1 cellular context compared by ENCODE assay signal in the genomic region with DNA sequence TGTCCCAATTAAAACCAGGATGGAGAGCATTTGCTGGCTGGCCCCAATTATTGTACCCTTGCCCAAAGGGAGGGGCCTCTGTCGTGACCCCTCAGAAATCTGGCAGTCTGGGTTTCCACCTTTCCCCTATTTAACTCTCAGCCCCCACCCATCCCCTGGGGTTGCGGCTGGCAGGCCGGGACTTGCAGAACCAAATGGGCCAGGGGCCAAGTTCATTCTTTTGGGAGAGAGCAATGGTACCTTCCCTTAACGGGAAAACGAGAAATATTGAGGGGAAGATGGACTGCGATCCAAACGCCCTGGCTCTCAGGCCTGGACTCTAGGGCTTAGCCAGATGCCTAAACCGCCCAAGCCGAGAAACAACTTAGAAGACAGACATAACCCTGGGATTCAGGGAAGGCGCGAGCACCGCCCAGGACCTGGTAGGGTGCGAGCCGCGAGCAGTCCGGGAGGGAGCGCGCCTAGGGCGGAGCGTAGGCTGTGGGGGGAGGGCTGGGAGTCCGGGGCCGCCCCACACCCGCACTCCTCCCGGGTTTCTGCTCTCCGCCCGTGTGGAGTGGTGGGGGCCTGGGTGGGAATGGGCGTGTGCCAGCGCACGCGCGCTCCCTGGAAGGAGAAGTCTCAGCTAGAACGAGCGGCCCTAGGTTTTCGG.
TF ChIP-seq lines count a peak whose summit lies in the region.

A gene with protein sequence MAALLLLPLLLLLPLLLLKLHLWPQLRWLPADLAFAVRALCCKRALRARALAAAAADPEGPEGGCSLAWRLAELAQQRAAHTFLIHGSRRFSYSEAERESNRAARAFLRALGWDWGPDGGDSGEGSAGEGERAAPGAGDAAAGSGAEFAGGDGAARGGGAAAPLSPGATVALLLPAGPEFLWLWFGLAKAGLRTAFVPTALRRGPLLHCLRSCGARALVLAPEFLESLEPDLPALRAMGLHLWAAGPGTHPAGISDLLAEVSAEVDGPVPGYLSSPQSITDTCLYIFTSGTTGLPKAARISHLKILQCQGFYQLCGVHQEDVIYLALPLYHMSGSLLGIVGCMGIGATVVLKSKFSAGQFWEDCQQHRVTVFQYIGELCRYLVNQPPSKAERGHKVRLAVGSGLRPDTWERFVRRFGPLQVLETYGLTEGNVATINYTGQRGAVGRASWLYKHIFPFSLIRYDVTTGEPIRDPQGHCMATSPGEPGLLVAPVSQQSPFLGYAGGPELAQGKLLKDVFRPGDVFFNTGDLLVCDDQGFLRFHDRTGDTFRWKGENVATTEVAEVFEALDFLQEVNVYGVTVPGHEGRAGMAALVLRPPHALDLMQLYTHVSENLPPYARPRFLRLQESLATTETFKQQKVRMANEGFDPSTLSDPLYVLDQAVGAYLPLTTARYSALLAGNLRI (plus strand): TSS at position 628 of the 652 bp plus-strand sequence. CDS start 91 bp downstream, outside the sequence.

TF ChIP-seq in K562, 482 proteins besides CTCF, POLR2A, EP300 and RAD21 (continued from another document):
- TF ChIP-seq, protein P1, sequence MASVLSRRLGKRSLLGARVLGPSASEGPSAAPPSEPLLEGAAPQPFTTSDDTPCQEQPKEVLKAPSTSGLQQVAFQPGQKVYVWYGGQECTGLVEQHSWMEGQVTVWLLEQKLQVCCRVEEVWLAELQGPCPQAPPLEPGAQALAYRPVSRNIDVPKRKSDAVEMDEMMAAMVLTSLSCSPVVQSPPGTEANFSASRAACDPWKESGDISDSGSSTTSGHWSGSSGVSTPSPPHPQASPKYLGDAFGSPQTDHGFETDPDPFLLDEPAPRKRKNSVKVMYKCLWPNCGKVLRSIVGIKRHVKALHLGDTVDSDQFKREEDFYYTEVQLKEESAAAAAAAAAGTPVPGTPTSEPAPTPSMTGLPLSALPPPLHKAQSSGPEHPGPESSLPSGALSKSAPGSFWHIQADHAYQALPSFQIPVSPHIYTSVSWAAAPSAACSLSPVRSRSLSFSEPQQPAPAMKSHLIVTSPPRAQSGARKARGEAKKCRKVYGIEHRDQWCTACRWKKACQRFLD (CRISPR knock-in tag; IDR thresholded peaks at IDR 0.05), result no peak
- no peak for TF ChIP-seq DIDO1 (tag; IDR thresholded peaks at IDR 0.05; ENCODE audit: low read depth)
- 0 out of 2 replicates have a peak, but pooled peaks have one; percentile 16 for TF ChIP-seq NR4A1 (CRISPR knock-in tag; IDR thresholded peaks at IDR 0.05)
- no peak for TF ChIP-seq NR4A1 (tag; IDR thresholded peaks at IDR 0.05)
- no peak for TF ChIP-seq ZBTB17 (CRISPR knock-in tag; IDR thresholded peaks at IDR 0.05)
- no peak for TF ChIP-seq MAFK (IDR thresholded peaks at IDR 0.05; ENCODE audit: low read length)
- no peak for TF ChIP-seq PTBP1 (IDR thresholded peaks at IDR 0.05; ENCODE audit: low read depth, low read length)
- no peak for TF ChIP-seq ZNF583 (CRISPR knock-in tag; IDR thresholded peaks at IDR 0.05)
- no peak for TF ChIP-seq ZNF224 (CRISPR knock-in tag; IDR thresholded peaks at IDR 0.05)
- TF ChIP-seq, protein P2, sequence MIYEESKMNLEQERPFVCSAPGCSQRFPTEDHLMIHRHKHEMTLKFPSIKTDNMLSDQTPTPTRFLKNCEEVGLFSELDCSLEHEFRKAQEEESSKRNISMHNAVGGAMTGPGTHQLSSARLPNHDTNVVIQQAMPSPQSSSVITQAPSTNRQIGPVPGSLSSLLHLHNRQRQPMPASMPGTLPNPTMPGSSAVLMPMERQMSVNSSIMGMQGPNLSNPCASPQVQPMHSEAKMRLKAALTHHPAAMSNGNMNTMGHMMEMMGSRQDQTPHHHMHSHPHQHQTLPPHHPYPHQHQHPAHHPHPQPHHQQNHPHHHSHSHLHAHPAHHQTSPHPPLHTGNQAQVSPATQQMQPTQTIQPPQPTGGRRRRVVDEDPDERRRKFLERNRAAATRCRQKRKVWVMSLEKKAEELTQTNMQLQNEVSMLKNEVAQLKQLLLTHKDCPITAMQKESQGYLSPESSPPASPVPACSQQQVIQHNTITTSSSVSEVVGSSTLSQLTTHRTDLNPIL (CRISPR knock-in tag; IDR thresholded peaks at IDR 0.05), result no peak
- TF ChIP-seq ZNF780A (CRISPR knock-in tag; IDR thresholded peaks at IDR 0.05), result no peak
- TF ChIP-seq, protein P3, sequence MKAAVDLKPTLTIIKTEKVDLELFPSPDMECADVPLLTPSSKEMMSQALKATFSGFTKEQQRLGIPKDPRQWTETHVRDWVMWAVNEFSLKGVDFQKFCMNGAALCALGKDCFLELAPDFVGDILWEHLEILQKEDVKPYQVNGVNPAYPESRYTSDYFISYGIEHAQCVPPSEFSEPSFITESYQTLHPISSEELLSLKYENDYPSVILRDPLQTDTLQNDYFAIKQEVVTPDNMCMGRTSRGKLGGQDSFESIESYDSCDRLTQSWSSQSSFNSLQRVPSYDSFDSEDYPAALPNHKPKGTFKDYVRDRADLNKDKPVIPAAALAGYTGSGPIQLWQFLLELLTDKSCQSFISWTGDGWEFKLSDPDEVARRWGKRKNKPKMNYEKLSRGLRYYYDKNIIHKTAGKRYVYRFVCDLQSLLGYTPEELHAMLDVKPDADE (conservative IDR thresholded peaks at IDR 0.05; ENCODE audit: control insufficient read depth, low read depth, low read length), result no peak
- no peak for TF ChIP-seq ZNF79 (CRISPR knock-in tag; IDR thresholded peaks at IDR 0.05; ENCODE audit: low read depth)
- TF ChIP-seq, protein P4, sequence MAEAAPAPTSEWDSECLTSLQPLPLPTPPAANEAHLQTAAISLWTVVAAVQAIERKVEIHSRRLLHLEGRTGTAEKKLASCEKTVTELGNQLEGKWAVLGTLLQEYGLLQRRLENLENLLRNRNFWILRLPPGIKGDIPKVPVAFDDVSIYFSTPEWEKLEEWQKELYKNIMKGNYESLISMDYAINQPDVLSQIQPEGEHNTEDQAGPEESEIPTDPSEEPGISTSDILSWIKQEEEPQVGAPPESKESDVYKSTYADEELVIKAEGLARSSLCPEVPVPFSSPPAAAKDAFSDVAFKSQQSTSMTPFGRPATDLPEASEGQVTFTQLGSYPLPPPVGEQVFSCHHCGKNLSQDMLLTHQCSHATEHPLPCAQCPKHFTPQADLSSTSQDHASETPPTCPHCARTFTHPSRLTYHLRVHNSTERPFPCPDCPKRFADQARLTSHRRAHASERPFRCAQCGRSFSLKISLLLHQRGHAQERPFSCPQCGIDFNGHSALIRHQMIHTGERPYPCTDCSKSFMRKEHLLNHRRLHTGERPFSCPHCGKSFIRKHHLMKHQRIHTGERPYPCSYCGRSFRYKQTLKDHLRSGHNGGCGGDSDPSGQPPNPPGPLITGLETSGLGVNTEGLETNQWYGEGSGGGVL (CRISPR knock-in tag; IDR thresholded peaks at IDR 0.05), result no peak
- TF ChIP-seq RHOXF2B (CRISPR knock-in tag; conservative IDR thresholded peaks at IDR 0.05), result no peak
- no peak for TF ChIP-seq ZNF354B (CRISPR knock-in tag; IDR thresholded peaks at IDR 0.05)
- no peak for TF ChIP-seq NR3C1 (CRISPR knock-in tag; IDR thresholded peaks at IDR 0.05)
- TF ChIP-seq, protein P5, sequence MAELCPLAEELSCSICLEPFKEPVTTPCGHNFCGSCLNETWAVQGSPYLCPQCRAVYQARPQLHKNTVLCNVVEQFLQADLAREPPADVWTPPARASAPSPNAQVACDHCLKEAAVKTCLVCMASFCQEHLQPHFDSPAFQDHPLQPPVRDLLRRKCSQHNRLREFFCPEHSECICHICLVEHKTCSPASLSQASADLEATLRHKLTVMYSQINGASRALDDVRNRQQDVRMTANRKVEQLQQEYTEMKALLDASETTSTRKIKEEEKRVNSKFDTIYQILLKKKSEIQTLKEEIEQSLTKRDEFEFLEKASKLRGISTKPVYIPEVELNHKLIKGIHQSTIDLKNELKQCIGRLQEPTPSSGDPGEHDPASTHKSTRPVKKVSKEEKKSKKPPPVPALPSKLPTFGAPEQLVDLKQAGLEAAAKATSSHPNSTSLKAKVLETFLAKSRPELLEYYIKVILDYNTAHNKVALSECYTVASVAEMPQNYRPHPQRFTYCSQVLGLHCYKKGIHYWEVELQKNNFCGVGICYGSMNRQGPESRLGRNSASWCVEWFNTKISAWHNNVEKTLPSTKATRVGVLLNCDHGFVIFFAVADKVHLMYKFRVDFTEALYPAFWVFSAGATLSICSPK (IDR thresholded peaks at IDR 0.05; ENCODE audit: borderline replicate concordance), result no peak
- no peak for TF ChIP-seq HMBOX1 (IDR thresholded peaks at IDR 0.05)
- no peak for TF ChIP-seq HDAC2 (IDR thresholded peaks at IDR 0.05)
- no peak for TF ChIP-seq RBM17 (IDR thresholded peaks at IDR 0.05; ENCODE audit: borderline replicate concordance, low read depth, low read length)
- TF ChIP-seq NRF1 (conservative IDR thresholded peaks at IDR 0.05 in 1 of 2, IDR thresholded peaks at IDR 0.05 in 1 of 2), result peak; percentile 75 to 78
- TF ChIP-seq TAF1 (IDR thresholded peaks at IDR 0.05; ENCODE audit: control insufficient read depth, extremely low read depth, insufficient read depth, low read length, severe bottlenecking), result peak; percentile 7
- TF ChIP-seq, protein P6, sequence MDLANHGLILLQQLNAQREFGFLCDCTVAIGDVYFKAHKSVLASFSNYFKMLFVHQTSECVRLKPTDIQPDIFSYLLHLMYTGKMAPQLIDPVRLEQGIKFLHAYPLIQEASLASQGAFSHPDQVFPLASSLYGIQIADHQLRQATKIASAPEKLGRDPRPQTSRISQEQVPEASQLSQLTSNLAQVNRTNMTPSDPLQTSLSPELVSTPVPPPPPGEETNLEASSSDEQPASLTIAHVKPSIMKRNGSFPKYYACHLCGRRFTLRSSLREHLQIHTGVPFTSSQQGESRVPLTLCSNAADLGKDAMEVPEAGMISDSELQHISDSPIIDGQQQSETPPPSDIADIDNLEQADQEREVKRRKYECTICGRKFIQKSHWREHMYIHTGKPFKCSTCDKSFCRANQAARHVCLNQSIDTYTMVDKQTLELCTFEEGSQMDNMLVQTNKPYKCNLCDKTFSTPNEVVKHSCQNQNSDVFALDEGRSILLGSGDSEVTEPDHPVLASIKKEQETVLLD (IDR thresholded peaks at IDR 0.05), result no peak
- TF ChIP-seq GTF2F1 (IDR thresholded peaks at IDR 0.05; ENCODE audit: low read depth, low read length), result no peak
- no peak for TF ChIP-seq ASH1L (IDR thresholded peaks at IDR 0.05; ENCODE audit: borderline replicate concordance, low read depth, partially characterized antibody)
- TF ChIP-seq NFXL1 (CRISPR knock-in tag; IDR thresholded peaks at IDR 0.05), result no peak
- TF ChIP-seq RB1 (IDR thresholded peaks at IDR 0.05; ENCODE audit: low read depth), result no peak
